In genomic region chr15:62068787-62069170, GRCh38 we compare ENCODE assay signal across 8 cellular contexts. TPM values are rescaled to one million over a fixed set of nuclear protein-coding genes. Genes with fewer than 3 reads are reported as not detected.
DNase-seq lines count a peak whose midpoint lies in the region; ATAC-seq and TF ChIP-seq lines count a peak whose summit lies in the region.

No MANE protein-coding gene starts in this region.

- intact Hi-C loops in naive thymus-derived CD4-positive, alpha-beta T cell (cut with micrococcal nuclease), result loop anchor here (5.0 to 10.0 kb wide), 2 partner anchors 36 to 94 kb away; no protein-coding TSS in a partner anchor
- intact Hi-C loops in posterior cingulate gyrus (cut with DNase I), result loop anchor here (10.0 kb wide), 1 partner anchor 236 kb away; no protein-coding TSS in a partner anchor

- H3K27me3 Mint-ChIP-seq in brain, result peaks cover 74% of the 10 kb centered on the region
- H3K27me3 Mint-ChIP-seq in naive thymus-derived CD4-positive, alpha-beta T cell, result peaks cover 25 to 60% (median 32%) of the 10 kb centered on the region in 5 donors

- no peak overlapping the region for H3K27ac ChIP-seq in HUES48 (ENCODE audit: low read depth, low read length)
- no peak overlapping the region for H3K27ac ChIP-seq in naive thymus-derived CD4-positive, alpha-beta T cell (ENCODE audit: low read depth, low read length)

- peak in 1 of 2 experiments; percentile 10 for TF ChIP-seq CTCF in brain (conservative IDR thresholded peaks at IDR 0.05)

- peak overlapping the region; percentile 79 to 86 (median 84) for H3K4me3 Mint-ChIP-seq in brain
- H3K4me3 Mint-ChIP-seq in naive thymus-derived CD4-positive, alpha-beta T cell, result peak overlapping the region; percentile 56 to 85 (median 78)

- ATAC-seq in naive thymus-derived CD4-positive, alpha-beta T cell, result no peak

- H3K27me3 ChIP-seq in HUES48 (ENCODE audit: control insufficient read depth, insufficient read depth, low read length), result peaks cover 61% of the 10 kb centered on the region
- peaks cover 5 to 13% of the 10 kb centered on the region in 2 donors for H3K27me3 ChIP-seq in naive thymus-derived CD4-positive, alpha-beta T cell (ENCODE audit: control insufficient read depth in 2 of 2, insufficient read depth in 2 of 2, low read length in 2 of 2)

- peak overlapping the region; percentile 56 for H3K4me3 ChIP-seq in HUES48 (ENCODE audit: low read depth, low read length)
- peak overlapping the region; percentile 10 for H3K4me3 ChIP-seq in naive thymus-derived CD4-positive, alpha-beta T cell (ENCODE audit: low read length)

- H3K4me1 Mint-ChIP-seq in brain, result peaks cover 20% of the 10 kb centered on the region
- peaks cover 8 to 22% (median 19%) of the 10 kb centered on the region in 7 donors for H3K4me1 Mint-ChIP-seq in naive thymus-derived CD4-positive, alpha-beta T cell

- no peak overlapping the region for H3K9ac ChIP-seq in HUES48 (ENCODE audit: low read depth, low read length)

- POLR2A ChIA-PET in naive thymus-derived CD4-positive, alpha-beta T cell (lab: Charles Lee), result no interaction called here

- H3K27ac Mint-ChIP-seq in brain, result peak overlapping the region in 1 of 5 experiments; percentile 72
- peak overlapping the region in 1 of 9 donors; percentile 34 for H3K27ac Mint-ChIP-seq in naive thymus-derived CD4-positive, alpha-beta T cell

- peaks cover 0 to 5% (median 0%) of the 10 kb centered on the region in 5 experiments for H3K9me3 Mint-ChIP-seq in brain
- no peaks in the 10 kb centered on the region for H3K9me3 Mint-ChIP-seq in naive thymus-derived CD4-positive, alpha-beta T cell

- DNase-seq in AML-193 (lab: John Stamatoyannopoulos, UW) (peak; percentile 22 to 32), COLO668 (lab: John Stamatoyannopoulos, UW; ENCODE audit: unreplicated experiment) (no peak), posterior cingulate gyrus (no peak), Ammon's horn (ENCODE audit: low spot score) (no peak), SHP77 (lab: John Stamatoyannopoulos, UW) (no peak)
- DNase-seq in naive thymus-derived CD4-positive, alpha-beta T cell, result no peak

- H3K36me3 ChIP-seq in HUES48 (ENCODE audit: control insufficient read depth, insufficient read depth, low read length), result no peaks in the 10 kb centered on the region
- no peaks in the 10 kb centered on the region for H3K36me3 ChIP-seq in naive thymus-derived CD4-positive, alpha-beta T cell (ENCODE audit: control insufficient read depth in 2 of 3, insufficient read depth in 3 of 3, low read length in 3 of 3)

- H3K36me3 Mint-ChIP-seq in brain, result no peaks in the 10 kb centered on the region
- H3K36me3 Mint-ChIP-seq in naive thymus-derived CD4-positive, alpha-beta T cell, result peaks cover 0 to 3% (median 2%) of the 10 kb centered on the region in 5 donors

- H3K4me1 ChIP-seq in HUES48 (ENCODE audit: control insufficient read depth, insufficient read depth, low read length), result peaks cover 15% of the 10 kb centered on the region; the same call in 1 of the 2 replicates
- H3K4me1 ChIP-seq in naive thymus-derived CD4-positive, alpha-beta T cell (ENCODE audit: control insufficient read depth in 2 of 2, insufficient read depth in 2 of 2, low read length in 2 of 2), result peaks cover 6 to 14% of the 10 kb centered on the region in 2 donors

- no peaks in the 10 kb centered on the region for H3K9me3 ChIP-seq in HUES48 (ENCODE audit: control insufficient read depth, insufficient read depth, low read length)
- H3K9me3 ChIP-seq in naive thymus-derived CD4-positive, alpha-beta T cell (ENCODE audit: control insufficient read depth in 2 of 3, low read length in 3 of 3), result no peaks in the 10 kb centered on the region

- CTCF ChIA-PET in naive thymus-derived CD4-positive, alpha-beta T cell (lab: Charles Lee), result no interaction called here

RNA-seq across cellular contexts. Expression of gene C2CD4A, which starts 2.0 kb away (rescaled TPM):
- 0.24 TPM for polyA plus RNA-seq in brain (ENCODE audit: insufficient read depth, low read depth, low replicate concordance)
- not detected for total RNA-seq in naive thymus-derived CD4-positive, alpha-beta T cell
- polyA plus RNA-seq in naive thymus-derived CD4-positive, alpha-beta T cell, result not detected

RNA-seq across cellular contexts. Expression of gene VPS13C, which starts 8.5 kb away (rescaled TPM):
- 2.4 TPM for polyA plus RNA-seq in brain (ENCODE audit: insufficient read depth, low read depth, low replicate concordance)
- 100 to 1,000 TPM; 104 to 159 (median 144) TPM for total RNA-seq in naive thymus-derived CD4-positive, alpha-beta T cell
- 10 to 100 TPM; 12.7 to 16.8 TPM for polyA plus RNA-seq in naive thymus-derived CD4-positive, alpha-beta T cell

Comparison
In these comparisons a context has a peak if more than half of its experiments do, and no peak if none do; other contexts are left out.
1. DNase-seq: peak in AML-193 (2 of 2); none in naive thymus-derived CD4-positive, alpha-beta T cell (0 of 9), COLO668 (single experiment), posterior cingulate gyrus (0 of 10), Ammon's horn (single experiment) and SHP77 (0 of 2).